8 cellular contexts compared by ENCODE assay signal in genomic region chr3:119145500-119146167, GRCh38. TPM values are rescaled to one million over a fixed set of nuclear protein-coding genes. Genes with fewer than 3 reads are reported as not detected.
A peak's percentile ranks its signal among the peaks of the same experiment; 100 is the strongest.
DNase-seq lines count a peak whose midpoint lies in the region; ATAC-seq and TF ChIP-seq lines count a peak whose summit lies in the region.

TEX55 (plus strand) TSS chr3:119146165; CDS start chr3:119146190, 25 bp downstream.

- no peaks in the 10 kb centered on the region for H3K9me3 Mint-ChIP-seq in activated naive CD4-positive, alpha-beta T cell treated with anti-CD3 and anti-CD28 coated beads, Interleukin-2, amount 10 ng/mL, durations not matched to agents 7 days and 5 days
- H3K9me3 Mint-ChIP-seq in GM23338 = peaks cover 10% of the 10 kb centered on the region

- H3K9me3 ChIP-seq in WERI-Rb-1 (ENCODE audit: severe bottlenecking) = no peaks in the 10 kb centered on the region
- no peaks in the 10 kb centered on the region for H3K9me3 ChIP-seq in smooth muscle cell (replicated peaks; ENCODE audit: low read depth)

- ATAC-seq in GM23338 (peak; percentile 95), left ventricle myocardium superior (peak; percentile 58)

- H3F3A ChIP-seq in GM23338 (replicated peaks; ENCODE audit: low read depth) = no peaks in the 10 kb centered on the region
- H3F3A ChIP-seq in smooth muscle cell (ENCODE audit: low read depth) = no peaks in the 10 kb centered on the region

- H2AFZ ChIP-seq in GM23338 (peak within 1 kb of the TSS; percentile 64), smooth muscle cell (ENCODE audit: low read depth) (no peak within 1 kb of the TSS)

- H3K27ac Mint-ChIP-seq in activated naive CD4-positive, alpha-beta T cell treated with anti-CD3 and anti-CD28 coated beads, Interleukin-2, amount 10 ng/mL, durations not matched to agents 7 days and 5 days = no peak within 1 kb of the TSS
- H3K27ac Mint-ChIP-seq in GM23338 = no peak within 1 kb of the TSS

- H3K27me3 ChIP-seq in GM23338 (ENCODE audit: insufficient read depth) = no peaks in the 10 kb centered on the region
- H3K27me3 ChIP-seq in WERI-Rb-1 (ENCODE audit: insufficient read depth, low read depth, severe bottlenecking) = no peaks in the 10 kb centered on the region
- H3K27me3 ChIP-seq in smooth muscle cell (ENCODE audit: low read depth) = no peaks in the 10 kb centered on the region

- H3K27ac ChIP-seq in GM23338 (ENCODE audit: low read depth) (no peak within 1 kb of the TSS), WERI-Rb-1 (no peak within 1 kb of the TSS; the same call in 1 of the 2 replicates), smooth muscle cell (ENCODE audit: low read depth) (no peak within 1 kb of the TSS)

- H3K9me2 ChIP-seq in GM23338 (ENCODE audit: insufficient read depth) = no peaks in the 10 kb centered on the region; the same call in 1 of the 2 replicates

- peak; percentile 34 for DNase-seq in activated naive CD4-positive, alpha-beta T cell treated with anti-CD3 and anti-CD28 coated beads, Interleukin-2, amount 10 ng/mL, durations not matched to agents 7 days and 5 days
- DNase-seq in activated naive CD4-positive, alpha-beta T cell treated with Interleukin-2 at 50 U/mL for 16 hours = no peak
- DNase-seq in GM23338 (ENCODE audit: low spot score) = peak; percentile 83
- peak; percentile 30 to 91 (median 85) for DNase-seq in NCI-H1417 (lab: John Stamatoyannopoulos, UW)
- DNase-seq in WERI-Rb-1 = peak; percentile 43
- DNase-seq in left ventricle myocardium superior = peak; percentile 38
- no peak for DNase-seq in smooth muscle cell (lab: John Stamatoyannopoulos, UW; ENCODE audit: unreplicated experiment)
- DNase-seq in NCI-H128 (lab: John Stamatoyannopoulos, UW; ENCODE audit: unreplicated experiment) = no peak

- no peaks in the 10 kb centered on the region for H3K4me1 Mint-ChIP-seq in activated naive CD4-positive, alpha-beta T cell treated with anti-CD3 and anti-CD28 coated beads, Interleukin-2, amount 10 ng/mL, durations not matched to agents 7 days and 5 days
- H3K4me1 Mint-ChIP-seq in GM23338 = no peaks in the 10 kb centered on the region

- intact Hi-C loops in left ventricle myocardium superior (cut with micrococcal nuclease) = no loop called here

- H3K4me1 ChIP-seq in GM23338 (ENCODE audit: insufficient read depth) (no peaks in the 10 kb centered on the region), smooth muscle cell (ENCODE audit: low read depth) (no peaks in the 10 kb centered on the region)

- H3K79me2 ChIP-seq in GM23338 (replicated peaks; ENCODE audit: insufficient read depth) (no peaks in the 10 kb centered on the region), smooth muscle cell (ENCODE audit: low read depth) (no peaks in the 10 kb centered on the region)

- no peaks in the 10 kb centered on the region for H3K36me3 Mint-ChIP-seq in activated naive CD4-positive, alpha-beta T cell treated with anti-CD3 and anti-CD28 coated beads, Interleukin-2, amount 10 ng/mL, durations not matched to agents 7 days and 5 days
- H3K36me3 Mint-ChIP-seq in GM23338 (ENCODE audit: low read depth) = peaks cover 7% of the 10 kb centered on the region; the same call in 2 of the 3 replicates

- no peak within 1 kb of the TSS for H3K9ac ChIP-seq in smooth muscle cell (ENCODE audit: low read depth)

- H4K20me1 ChIP-seq in GM23338 (replicated peaks; ENCODE audit: insufficient read depth) (no peaks in the 10 kb centered on the region), smooth muscle cell (ENCODE audit: low read depth) (no peaks in the 10 kb centered on the region)

- 74% methylated on average over 23 of the region's 23 CpGs for WGBS in smooth muscle cell (ENCODE audit: low lambda C conversion rate)

- no peak within 1 kb of the TSS for H3K4me3 Mint-ChIP-seq in activated naive CD4-positive, alpha-beta T cell treated with anti-CD3 and anti-CD28 coated beads, Interleukin-2, amount 10 ng/mL, durations not matched to agents 7 days and 5 days
- no peak within 1 kb of the TSS for H3K4me3 Mint-ChIP-seq in GM23338

- no peaks in the 10 kb centered on the region for H3K27me3 Mint-ChIP-seq in activated naive CD4-positive, alpha-beta T cell treated with anti-CD3 and anti-CD28 coated beads, Interleukin-2, amount 10 ng/mL, durations not matched to agents 7 days and 5 days
- no peaks in the 10 kb centered on the region for H3K27me3 Mint-ChIP-seq in GM23338 (ENCODE audit: insufficient read depth, low read depth, poor library complexity)

- H3K4me3 ChIP-seq in GM23338 = no peak within 1 kb of the TSS
- no peak within 1 kb of the TSS for H3K4me3 ChIP-seq in WERI-Rb-1 (ENCODE audit: low read depth, low read length)
- no peak within 1 kb of the TSS for H3K4me3 ChIP-seq in smooth muscle cell

- no peaks in the 10 kb centered on the region for H3K36me3 ChIP-seq in GM23338 (ENCODE audit: insufficient read depth)
- no peaks in the 10 kb centered on the region for H3K36me3 ChIP-seq in WERI-Rb-1
- H3K36me3 ChIP-seq in smooth muscle cell (ENCODE audit: low read depth) = no peaks in the 10 kb centered on the region

- H3K4me2 ChIP-seq in GM23338 (no peak within 1 kb of the TSS), smooth muscle cell (no peak within 1 kb of the TSS)

- CTCF ChIA-PET in activated naive CD4-positive, alpha-beta T cell treated with anti-CD3 and anti-CD28 coated beads, Interleukin-2, amount 10 ng/mL, durations not matched to agents 7 days and 5 days (lab: Charles Lee) = interaction anchor here (0.9 to 4.7 kb wide), 7 partner anchors 61 to 535 kb away, joined by 3 to 69 read pairs (median 4); partner anchors contain the start of gene B4GALT4

- TF ChIP-seq CTCF in GM23338 (conservative IDR thresholded peaks at IDR 0.05; ENCODE audit: low read depth in 2 of 2) (peak; percentile 85 to 89), WERI-Rb-1 (IDR thresholded peaks at IDR 0.05; ENCODE audit: low read depth, low read length) (peak; percentile 65), smooth muscle cell (IDR thresholded peaks at IDR 0.05; ENCODE audit: borderline replicate concordance, insufficient read depth, poor library complexity, severe bottlenecking) (peak; percentile 53)

TF ChIP-seq in GM23338, 12 proteins besides CTCF, POLR2A, EP300 and RAD21:
- TF ChIP-seq CREB1 (CRISPR knock-in tag; IDR thresholded peaks at IDR 0.05; ENCODE audit: low read depth) (no peak), EZH2 (IDR thresholded peaks at IDR 0.05; ENCODE audit: low read depth, unreplicated experiment) (no peak), POLR2AphosphoS5 (IDR thresholded peaks at IDR 0.05; ENCODE audit: low read depth) (no peak), ZNF331 (CRISPR knock-in tag; IDR thresholded peaks at IDR 0.05; ENCODE audit: low read depth) (no peak)

RNA-seq across cellular contexts. Expression of gene TEX55, which starts in this region (rescaled TPM):
- 0.17 and 0.27 TPM in 2 replicates for total RNA-seq in GM23338 (2014; rRNA removed; shearing (Covaris generic))
- not detected in 2 replicates for polyA plus RNA-seq in GM23338 (2016; fragmentation: Nextera tagmentation; extraction: Ambion mirVana)
- not detected for total RNA-seq in left ventricle myocardium superior
- not detected in 2 replicates for total RNA-seq in smooth muscle cell
- polyA plus RNA-seq in smooth muscle cell = not detected in 2 replicates

Comparison
In these comparisons a context has a peak if more than half of its experiments do, and no peak if none do; other contexts are left out.
1. DNase-seq: peak in activated naive CD4-positive, alpha-beta T cell treated with anti-CD3 and anti-CD28 coated beads, Interleukin-2, amount 10 ng/mL, durations not matched to agents 7 days and 5 days (single experiment), NCI-H1417 (3 of 3) and WERI-Rb-1 (single experiment); none in activated naive CD4-positive, alpha-beta T cell treated with Interleukin-2 at 50 U/mL for 16 hours (single experiment), smooth muscle cell (single experiment) and NCI-H128 (single experiment).
2. Peak in DNase-seq and ATAC-seq in GM23338; RNA of the gene not detected or under 1 TPM.
3. Peak in DNase-seq and ATAC-seq in left ventricle myocardium superior; RNA of the gene not detected or under 1 TPM.
4. Peak in every context shown above with its lines, with median percentiles within 50 percentile points of each other: CTCF ChIP-seq.